8 cellular contexts compared by ENCODE assay signal in genomic region chr11:111764621-111765020, GRCh38. TPM values are rescaled to one million over a fixed set of nuclear protein-coding genes. Genes with fewer than 3 reads are reported as not detected.
A peak's percentile ranks its signal among the peaks of the same experiment; 100 is the strongest.
DNase-seq lines count a peak whose midpoint lies in the region; TF ChIP-seq lines count a peak whose summit lies in the region.

No MANE protein-coding gene starts in this region.

- DNase-seq in GM03348 (ENCODE audit: low spot score) (peak; percentile 21), RKO (ENCODE audit: low spot score) (peak; percentile 73), epithelial cell of proximal tubule (ENCODE audit: low read depth) (no peak), progenitor cell of endocrine pancreas (ENCODE audit: low spot score, unreplicated experiment) (no peak), DMS153 (lab: John Stamatoyannopoulos, UW) (no peak), HuH-7 (ENCODE audit: low spot score) (no peak), NCI-H2029 treated with DMSO at 0.1 percent for 48 hours (lab: John Stamatoyannopoulos, UW) (no peak), iPS-NIHi11 (ENCODE audit: low spot score) (no peak)

- H3K4me1 Mint-ChIP-seq in progenitor cell of endocrine pancreas (ENCODE audit: low read depth) = peaks cover 28% of the 10 kb centered on the region

- no peaks in the 10 kb centered on the region for H3K27me3 Mint-ChIP-seq in progenitor cell of endocrine pancreas

- H3K36me3 Mint-ChIP-seq in progenitor cell of endocrine pancreas (ENCODE audit: insufficient read depth) = peaks cover 25% of the 10 kb centered on the region

- H3K4me3 Mint-ChIP-seq in progenitor cell of endocrine pancreas (ENCODE audit: low read depth) = peak overlapping the region; percentile 99

- no peaks in the 10 kb centered on the region for H3K9me3 Mint-ChIP-seq in progenitor cell of endocrine pancreas (ENCODE audit: low read depth)

- peak overlapping the region; percentile 92 for H3K4me3 ChIP-seq in epithelial cell of proximal tubule (ENCODE audit: low read depth, low read length)

- TF ChIP-seq CTCF in epithelial cell of proximal tubule (conservative IDR thresholded peaks at IDR 0.05; ENCODE audit: low read depth, low read length) (no peak), progenitor cell of endocrine pancreas (IDR thresholded peaks at IDR 0.05; ENCODE audit: unreplicated experiment) (no peak)

- H3K27ac Mint-ChIP-seq in progenitor cell of endocrine pancreas = peak overlapping the region; percentile 56

RNA-seq across cellular contexts. Expression of gene PPP2R1B, which starts 1.6 kb away (rescaled TPM):
- total RNA-seq in epithelial cell of proximal tubule = 41.1 and 46.1 TPM in 2 replicates
- 91.7 and 92.6 TPM in 2 replicates for total RNA-seq in progenitor cell of endocrine pancreas

Comparison
In these comparisons a context has a peak if more than half of its experiments do, and no peak if none do; other contexts are left out.
1. DNase-seq: peak in GM03348 (single experiment) and RKO (single experiment); none in epithelial cell of proximal tubule (single experiment), progenitor cell of endocrine pancreas (single experiment), DMS153 (single experiment), HuH-7 (single experiment), NCI-H2029 treated with DMSO at 0.1 percent for 48 hours (single experiment) and iPS-NIHi11 (single experiment).